ENCODE assay signal across 17 cellular contexts in the genomic region with DNA sequence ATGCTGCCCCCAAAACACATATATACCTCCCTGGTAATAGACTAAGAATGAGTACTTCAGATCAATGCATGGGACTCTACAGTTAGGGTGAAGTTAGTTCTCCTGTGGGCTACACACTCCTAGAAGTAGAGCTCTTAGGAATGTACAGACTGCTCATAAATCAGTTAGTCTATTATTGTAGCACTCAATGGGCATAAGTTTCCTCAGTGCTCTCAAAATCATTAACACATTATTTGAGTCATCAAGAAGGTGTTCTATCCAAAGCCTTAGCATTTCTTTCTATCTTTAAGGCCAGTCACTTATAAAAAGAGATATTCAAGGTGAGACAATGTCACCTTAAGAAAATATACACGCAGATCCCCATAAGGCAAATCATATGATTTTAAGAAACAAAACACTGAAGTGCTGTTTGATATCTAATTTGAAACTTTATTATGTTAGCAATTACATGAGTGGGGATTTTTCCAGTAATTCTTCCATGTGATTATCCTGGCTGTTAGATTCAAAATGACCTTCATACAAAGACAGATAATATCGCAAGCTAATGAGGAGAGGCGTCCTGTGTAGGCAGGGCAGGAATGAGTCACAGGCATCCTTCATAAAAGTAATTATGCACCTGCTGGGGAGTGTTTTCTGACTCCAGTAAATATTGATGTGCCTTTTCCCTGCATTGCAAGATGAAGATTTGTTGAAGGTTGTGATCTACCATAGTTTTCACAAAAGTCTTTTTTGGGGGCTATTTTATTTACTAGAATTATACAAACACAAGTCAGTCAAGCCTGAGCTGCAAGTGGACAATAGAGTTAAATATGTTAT.
DNase-seq lines count a peak whose midpoint lies in the region; ATAC-seq and TF ChIP-seq lines count a peak whose summit lies in the region.
"Had no signal": no experiment of that assay in that cellular context is flagged by ENCODE, and none has a peak within 500 bp of the region (broad histone marks: within the 10 kb centered on the region; RNA-seq: fewer than 3 reads in every experiment).

No MANE protein-coding gene starts in this region.

- H3K36me3 Mint-ChIP-seq in CD4-positive, alpha-beta T cell (ENCODE audit: low read depth) = no peaks in the 10 kb centered on the region
- H3K36me3 Mint-ChIP-seq: activated CD4-positive, alpha-beta memory T cell treated with anti-CD3 and anti-CD28 coated beads for 36 hours had no signal

- BruUV-seq in Panc1 (replicated peaks; lab: Mats Ljungman, UMichigan) = no TSS peak

- DNase-seq in DMS153 (lab: John Stamatoyannopoulos, UW) (peak; percentile 44), NCI-H146 (lab: John Stamatoyannopoulos, UW) (peak; percentile 86), Panc1 (ENCODE audit: low read depth, low spot score) (no peak), kidney tubule cell (ENCODE audit: low spot score) (peak; percentile 69), NCI-H82 (lab: John Stamatoyannopoulos, UW) (no peak), DMS 273 (lab: John Stamatoyannopoulos, UW; ENCODE audit: unreplicated experiment) (no peak), activated gamma-delta T cell treated with Interleukin-2 at 50 U/mL for 16 hours (no peak)
- no peak for DNase-seq in CD4-positive, alpha-beta T cell
- DNase-seq: activated CD4-positive, alpha-beta memory T cell treated with anti-CD3 and anti-CD28 coated beads for 36 hours; activated T-cell treated with anti-CD3 and anti-CD28 coated beads, Interleukin-2, amount 50 U/mL, for 24 hours; GM23248; NCI-H510A had no signal

- CTCF ChIA-PET in Panc1 (lab: Charles Lee) = no interaction called here
- CTCF ChIA-PET in CD4-positive, alpha-beta T cell (lab: Charles Lee) = no interaction called here

- H3K9me3 Mint-ChIP-seq in CD4-positive, alpha-beta T cell = peaks cover 6% of the 10 kb centered on the region
- H3K9me3 Mint-ChIP-seq: activated CD4-positive, alpha-beta memory T cell treated with anti-CD3 and anti-CD28 coated beads for 36 hours; activated T-cell treated with anti-CD3 and anti-CD28 coated beads, Interleukin-2, amount 50 U/mL, for 24 hours; natural killer cell treated with Interleukin-12 subunit alpha and Interleukin-12 subunit beta and Interleukin-15 and Interleukin-18, amount 100 ng/mL, for 72 hours had no signal

- intact Hi-C loops in Panc1 (cut with micrococcal nuclease; ENCODE audit: unreplicated experiment) = no loop called here
- intact Hi-C loops in CD4-positive, alpha-beta T cell (cut with DNase I, micrococcal nuclease) = no loop called here

- POLR2A ChIA-PET in Panc1 (lab: Charles Lee) = no interaction called here
- POLR2A ChIA-PET in CD4-positive, alpha-beta T cell (lab: Charles Lee) = no interaction called here

- no peak for TF ChIP-seq CTCF in Panc1 (IDR thresholded peaks at IDR 0.05)
- no peak for TF ChIP-seq CTCF in CD4-positive, alpha-beta T cell (IDR thresholded peaks at IDR 0.05)

- 0 out of 2 replicates have a peak, but pooled peaks have one; percentile 38 for ATAC-seq in Panc1
- ATAC-seq in CD4-positive, alpha-beta T cell (ENCODE audit: poor library complexity) = no peak
- ATAC-seq: activated naive CD4-positive, alpha-beta T cell treated with anti-CD3 and anti-CD28 coated beads, Interleukin-2, amount 50 U/mL, for 72 hours; natural killer cell treated with Interleukin-12 subunit alpha and Interleukin-12 subunit beta and Interleukin-15 and Interleukin-18, amount 100 ng/mL, for 72 hours had no signal

- no peaks in the 10 kb centered on the region for H3K4me1 ChIP-seq in Panc1 (ENCODE audit: control insufficient read depth, insufficient read depth, low read length)
- H3K4me1 ChIP-seq: prostate gland, tibial nerve had no signal

- H3K27me3 ChIP-seq in Panc1 (ENCODE audit: control insufficient read depth, insufficient read depth, low read length) = no peaks in the 10 kb centered on the region
- H3K27me3 ChIP-seq in CD4-positive, alpha-beta T cell (ENCODE audit: control insufficient read depth, insufficient read depth, low read length) = peaks cover 5% of the 10 kb centered on the region
- H3K27me3 ChIP-seq: tibial nerve had no signal

- no peak overlapping the region for H3K4me3 ChIP-seq in Panc1 (ENCODE audit: low read depth in 2 of 2, low read length in 2 of 2)
- H3K4me3 ChIP-seq: GM23248, prostate gland, smooth muscle cell, tibial nerve had no signal

- H3K27ac Mint-ChIP-seq in CD4-positive, alpha-beta T cell = no peak overlapping the region
- H3K27ac Mint-ChIP-seq: activated CD4-positive, alpha-beta memory T cell treated with anti-CD3 and anti-CD28 coated beads for 36 hours; activated naive CD4-positive, alpha-beta T cell treated with anti-CD3 and anti-CD28 coated beads, Interleukin-2, amount 50 U/mL, for 72 hours; activated T-cell treated with anti-CD3 and anti-CD28 coated beads, Interleukin-2, amount 50 U/mL, for 24 hours; natural killer cell treated with Interleukin-12 subunit alpha and Interleukin-12 subunit beta and Interleukin-15 and Interleukin-18, amount 100 ng/mL, for 72 hours had no signal

- no peaks in the 10 kb centered on the region for H3K4me1 Mint-ChIP-seq in CD4-positive, alpha-beta T cell (ENCODE audit: low read depth)

- H3K9me3 ChIP-seq in Panc1 (ENCODE audit: control insufficient read depth, insufficient read depth, low read depth, low read length) = no peaks in the 10 kb centered on the region
- H3K9me3 ChIP-seq in CD4-positive, alpha-beta T cell (ENCODE audit: control insufficient read depth, low read length) = no peaks in the 10 kb centered on the region
- H3K9me3 ChIP-seq: prostate gland had no signal

- no peak overlapping the region for H3K27ac ChIP-seq in Panc1 (ENCODE audit: low read length)
- H3K27ac ChIP-seq in CD4-positive, alpha-beta T cell (ENCODE audit: low read depth, low read length) = no peak overlapping the region
- H3K27ac ChIP-seq: GM23248, prostate gland, tibial nerve had no signal

- H3K27me3 Mint-ChIP-seq in CD4-positive, alpha-beta T cell = peaks cover 23% of the 10 kb centered on the region

- in situ Hi-C loops in Panc1 (cut with HindIII; ENCODE audit: low pct_unique_long_range_greater_than_20kb, low sequenced_read_pairs) = no loop called here

- no peaks in the 10 kb centered on the region for H3K36me3 ChIP-seq in Panc1 (ENCODE audit: control insufficient read depth, insufficient read depth, low read length)
- H3K36me3 ChIP-seq: prostate gland, tibial nerve had no signal

- H3K4me3 Mint-ChIP-seq in CD4-positive, alpha-beta T cell = no peak overlapping the region
- H3K4me3 Mint-ChIP-seq: activated CD4-positive, alpha-beta memory T cell treated with anti-CD3 and anti-CD28 coated beads for 36 hours; activated T-cell treated with anti-CD3 and anti-CD28 coated beads, Interleukin-2, amount 50 U/mL, for 24 hours; natural killer cell treated with Interleukin-12 subunit alpha and Interleukin-12 subunit beta and Interleukin-15 and Interleukin-18, amount 100 ng/mL, for 72 hours had no signal

Comparison
In these comparisons a context has a peak if more than half of its experiments do, and no peak if none do; other contexts are left out.
1. DNase-seq: peak in DMS153 (single experiment), NCI-H146 (single experiment) and kidney tubule cell (single experiment); none in Panc1 (single experiment), CD4-positive, alpha-beta T cell (0 of 10), NCI-H82 (single experiment), DMS 273 (single experiment) and activated gamma-delta T cell treated with Interleukin-2 at 50 U/mL for 16 hours (single experiment).